ENCODE assay signal across 21 cellular contexts in the genomic region with DNA sequence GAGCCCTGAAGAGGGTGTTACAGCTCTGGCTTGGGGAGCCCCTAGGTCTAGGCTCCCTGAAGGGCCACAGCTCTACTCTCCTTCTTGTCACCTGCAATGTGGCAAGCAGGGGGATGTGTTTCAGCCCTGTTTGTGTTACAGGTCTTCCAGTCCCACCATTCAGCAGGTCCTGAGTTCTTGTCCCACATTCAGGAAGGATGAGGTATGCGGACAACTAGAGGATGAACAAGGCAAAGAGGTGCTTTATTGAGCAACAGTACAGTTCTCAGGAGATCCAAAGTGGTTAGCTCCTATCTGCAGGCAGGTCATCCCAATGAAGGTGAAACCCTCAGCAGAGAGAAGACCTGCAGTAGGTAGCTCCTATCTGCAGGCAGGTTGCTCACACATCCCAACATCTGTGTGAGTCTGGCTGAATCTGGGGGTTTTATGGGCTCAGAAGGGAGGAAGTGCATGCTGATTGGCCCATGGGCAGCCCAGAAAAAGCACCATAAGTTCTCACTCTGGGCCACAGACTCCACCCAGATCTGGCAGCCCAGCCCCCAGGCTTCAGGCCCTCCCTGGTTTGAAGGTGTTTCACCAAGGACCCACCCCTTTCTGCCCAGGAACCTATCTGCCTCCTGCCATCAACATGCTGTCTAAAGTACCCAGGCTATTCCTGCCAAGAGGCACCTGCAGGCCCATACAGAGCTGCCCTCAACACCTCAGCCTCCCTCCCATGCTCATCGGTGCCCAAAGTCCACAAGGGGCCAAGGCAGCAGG.
"Had no signal": no experiment of that assay in that cellular context is flagged by ENCODE, and none has a peak within 500 bp of the region (broad histone marks: within the 10 kb centered on the region; RNA-seq: fewer than 3 reads in every experiment).

No MANE protein-coding gene starts in this region.

- H3K9me3 ChIP-seq: MG63, SK-N-SH had no signal

- H3K36me3 ChIP-seq: MG63 had no signal

- DNase-seq: IMR-90, Karpas-422, KG1, MG63, NCI-H1092, NCI-H1105 treated with DMSO at 0.1 percent for 48 hours, NCI-H1417 treated with DMSO at 0.1 percent for 48 hours, NCI-H146, NCI-H1694 treated with DMSO at 0.1 percent for 48 hours, NCI-H1930, NCI-H2081, NCI-H2107, NCI-H2227 treated with DMSO at 0.1 percent for 48 hours, NCI-H524, NCI-H526 treated with DMSO at 0.1 percent for 48 hours, NCI-H748 treated with DMSO at 0.1 percent for 48 hours, RPMI8226, SHP77, SK-N-SH had no signal

- FAIRE-seq: HepG2, RCC 7860 had no signal

- H3K4me2 ChIP-seq: SK-N-SH had no signal

- H3K27me3 ChIP-seq: MG63 had no signal

- H3K9ac ChIP-seq: SK-N-SH had no signal

- H3K9me2 ChIP-seq: SK-N-SH had no signal

- H3K4me3 ChIP-seq: MG63 had no signal
